ENCODE assay signal across 8 cellular contexts in genomic region chr14:58637391-58638230, GRCh38. TPM values are rescaled to one million over a fixed set of nuclear protein-coding genes. Genes with fewer than 3 reads are reported as not detected.
DNase-seq lines count a peak whose midpoint lies in the region; ATAC-seq and TF ChIP-seq lines count a peak whose summit lies in the region.

TSS of gene DACT1 (plus strand) at chr14:58637962. CDS start at chr14:58638203, 241 bp downstream.

- H3K36me3 ChIP-seq in GM23248 (ENCODE audit: low read depth) (peaks cover 13% of the 10 kb centered on the region; the same call in 1 of the 2 replicates), MG63 (no peaks in the 10 kb centered on the region)

- H3K9me2 ChIP-seq in GM23248 (ENCODE audit: insufficient read depth): no peaks in the 10 kb centered on the region

- WGBS in GM23248 (ENCODE audit: low coverage in 1 of 2, low lambda C conversion rate in 2 of 2, missing lambda C conversion rate in 2 of 2), 2 experiments: 1% methylated on average over 33 to 70 of the region's 94 CpGs

- peak within 1 kb of the TSS; percentile 85 for H3K4me2 ChIP-seq in GM23248 (ENCODE audit: unreplicated experiment)

- no peaks in the 10 kb centered on the region for H3K36me3 Mint-ChIP-seq in stimulated activated memory B cell treated with anti-CD40 and anti-IgM and Interleukin-4, amounts not matched to agents 10 μg/mL and 1 μg/mL and 100 μg/mL, for 72 hours

- H3K27me3 ChIP-seq in GM23248 (replicated peaks; ENCODE audit: insufficient read depth) (no peaks in the 10 kb centered on the region), MG63 (no peaks in the 10 kb centered on the region)

- H3K9me3 Mint-ChIP-seq in stimulated activated memory B cell treated with anti-CD40 and anti-IgM and Interleukin-4, amounts not matched to agents 10 μg/mL and 1 μg/mL and 100 μg/mL, for 72 hours: no peaks in the 10 kb centered on the region

- H3K27ac ChIP-seq in GM23248: peak within 1 kb of the TSS; percentile 88

- peak within 1 kb of the TSS; percentile 81 for H2AFZ ChIP-seq in GM23248

- peak; percentile 86 for DNase-seq in GM23248
- DNase-seq in MG63: peak; percentile 38
- peak; percentile 10 to 19 for DNase-seq in activated CD8-positive, alpha-beta memory T cell treated with anti-CD3 and anti-CD28 coated beads for 4 hours (ENCODE audit: low read depth in 2 of 2)
- DNase-seq in epithelial cell of proximal tubule (ENCODE audit: low read depth): no peak
- DNase-seq in midbrain (lab: John Stamatoyannopoulos, UW): peak; percentile 69
- DNase-seq in effector CD4-positive, alpha-beta T cell: no peak

- H3K4me1 Mint-ChIP-seq in stimulated activated memory B cell treated with anti-CD40 and anti-IgM and Interleukin-4, amounts not matched to agents 10 μg/mL and 1 μg/mL and 100 μg/mL, for 72 hours: peaks cover 38% of the 10 kb centered on the region

- ATAC-seq in stimulated activated memory B cell treated with anti-CD40 and anti-IgM and Interleukin-4, amounts not matched to agents 10 μg/mL and 1 μg/mL and 100 μg/mL, for 72 hours: peak; percentile 69

- peaks cover 26% of the 10 kb centered on the region for H3F3A ChIP-seq in GM23248 (ENCODE audit: insufficient read depth)

- H3K27ac Mint-ChIP-seq in stimulated activated memory B cell treated with anti-CD40 and anti-IgM and Interleukin-4, amounts not matched to agents 10 μg/mL and 1 μg/mL and 100 μg/mL, for 72 hours: peak within 1 kb of the TSS; percentile 79

- H3K4me3 Mint-ChIP-seq in stimulated activated memory B cell treated with anti-CD40 and anti-IgM and Interleukin-4, amounts not matched to agents 10 μg/mL and 1 μg/mL and 100 μg/mL, for 72 hours: peak within 1 kb of the TSS; percentile 98

- in situ Hi-C loops in GM23248 (cut with MboI): loop anchor here (25.0 kb wide), 1 partner anchor 800 kb away; no protein-coding TSS in a partner anchor

- H3K9ac ChIP-seq in GM23248: peak within 1 kb of the TSS; percentile 85

- peaks cover 29% of the 10 kb centered on the region for H3K79me2 ChIP-seq in GM23248 (ENCODE audit: insufficient read depth)

- no peaks in the 10 kb centered on the region for H3K9me3 ChIP-seq in GM23248 (ENCODE audit: low read depth)
- H3K9me3 ChIP-seq in MG63: no peaks in the 10 kb centered on the region

- TF ChIP-seq CTCF in GM12875 (IDR thresholded peaks at IDR 0.05; ENCODE audit: borderline replicate concordance, insufficient read depth, low read depth, low read length) (no peak), epithelial cell of proximal tubule (conservative IDR thresholded peaks at IDR 0.05; ENCODE audit: low read depth, low read length) (no peak)

- peaks cover 75% of the 10 kb centered on the region for H3K27me3 Mint-ChIP-seq in stimulated activated memory B cell treated with anti-CD40 and anti-IgM and Interleukin-4, amounts not matched to agents 10 μg/mL and 1 μg/mL and 100 μg/mL, for 72 hours

- no peaks in the 10 kb centered on the region for H4K20me1 ChIP-seq in GM23248 (ENCODE audit: insufficient read depth)

- H3K4me3 ChIP-seq in GM12875 (ENCODE audit: low read depth, low read length): peak within 1 kb of the TSS; percentile 35
- peak within 1 kb of the TSS; percentile 93 for H3K4me3 ChIP-seq in GM23248
- H3K4me3 ChIP-seq in MG63: peak within 1 kb of the TSS; percentile 46
- peak within 1 kb of the TSS; percentile 58 for H3K4me3 ChIP-seq in epithelial cell of proximal tubule (ENCODE audit: low read depth, low read length)

- peaks cover 34% of the 10 kb centered on the region for H3K4me1 ChIP-seq in GM23248 (ENCODE audit: insufficient read depth)

RNA-seq across cellular contexts. Expression of gene DACT1, which starts in this region (rescaled TPM):
- 21.2 and 26.9 TPM in 2 replicates for total RNA-seq in GM23248 (2014; rRNA removed; shearing (Covaris generic))
- polyA plus RNA-seq in GM23248 (2016; fragmentation: Nextera tagmentation; extraction: Ambion mirVana): 6.5 and 6.8 TPM in 2 replicates
- total RNA-seq in MG63 (2014; rRNA removed; shearing (Covaris generic); ENCODE audit: low replicate concordance): 0.27 and 2.6 TPM in 2 replicates
- 2.7 and 3.4 TPM in 2 replicates for total RNA-seq in epithelial cell of proximal tubule

Comparison
In these comparisons a context has a peak if more than half of its experiments do, and no peak if none do; other contexts are left out.
1. H3K4me3 ChIP-seq: peak in every context shown above with its lines; median percentile 93 in GM23248; 58 in epithelial cell of proximal tubule; 46 in MG63; 35 in GM12875.
2. DNase-seq: peak in GM23248 (single experiment), MG63 (single experiment), activated CD8-positive, alpha-beta memory T cell treated with anti-CD3 and anti-CD28 coated beads for 4 hours (2 of 2) and midbrain (single experiment); none in epithelial cell of proximal tubule (single experiment) and effector CD4-positive, alpha-beta T cell (single experiment).